Comparison of ENCODE assay signal across 11 cellular contexts in the genomic region with DNA sequence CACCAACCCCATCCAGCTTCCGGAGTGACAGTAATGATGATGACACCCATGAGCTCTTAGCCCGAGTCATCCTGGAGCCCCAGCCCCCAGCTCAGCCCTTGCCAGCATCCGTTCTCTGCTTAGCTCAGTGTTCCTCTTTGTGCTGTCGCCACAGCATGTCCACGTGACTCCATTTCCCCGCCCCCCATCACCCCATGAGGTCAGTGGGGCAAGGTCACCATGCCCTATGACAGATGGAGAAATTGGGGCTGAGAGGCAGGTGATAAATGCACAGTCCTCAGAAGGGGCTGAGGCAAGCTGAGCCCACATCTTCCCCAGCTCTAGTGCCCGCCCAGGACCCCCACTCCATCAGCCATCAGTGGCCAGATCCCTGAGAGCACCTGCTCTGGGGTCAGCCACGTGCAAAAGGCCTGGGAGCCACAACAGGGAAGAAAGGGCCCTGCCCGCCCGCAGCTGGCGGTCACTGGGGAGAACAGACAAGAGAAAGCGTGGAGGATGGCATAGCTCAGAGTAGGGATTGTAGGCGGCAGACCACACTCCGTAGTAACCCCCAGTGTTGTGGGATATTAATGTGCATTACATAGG. TPM values are rescaled to one million over a fixed set of nuclear protein-coding genes. Genes with fewer than 3 reads are reported as not detected.
DNase-seq lines count a peak whose midpoint lies in the region; ATAC-seq and TF ChIP-seq lines count a peak whose summit lies in the region.
"Had no signal": no experiment of that assay in that cellular context is flagged by ENCODE, and none has a peak within 500 bp of the region (broad histone marks: within the 10 kb centered on the region; RNA-seq: fewer than 3 reads in every experiment).

No MANE protein-coding gene starts in this region.

- peaks cover 7% of the 10 kb centered on the region for H3K4me1 Mint-ChIP-seq in osteocyte (ENCODE audit: unreplicated experiment)

- no peak overlapping the region for H3K27ac Mint-ChIP-seq in osteocyte (ENCODE audit: unreplicated experiment)
- H3K27ac Mint-ChIP-seq: CD8-positive, alpha-beta T cell had no signal

- H3K27ac ChIP-seq in left ventricle myocardium inferior (replicated peaks), result no peak overlapping the region

- H3K4me3 Mint-ChIP-seq in osteocyte (ENCODE audit: unreplicated experiment), result no peak overlapping the region
- H3K4me3 Mint-ChIP-seq: CD8-positive, alpha-beta T cell had no signal

- no peak for TF ChIP-seq CTCF in left ventricle myocardium inferior (IDR thresholded peaks at IDR 0.05; ENCODE audit: borderline replicate concordance)
- TF ChIP-seq CTCF in osteocyte (IDR thresholded peaks at IDR 0.05), result no peak

- intact Hi-C loops in Right ventricle myocardium inferior (cut with DNase I) (no loop called here), left ventricle myocardium inferior (cut with micrococcal nuclease) (no loop called here), left cardiac atrium (cut with DNase I) (no loop called here)

- peaks cover 48% of the 10 kb centered on the region for H3K36me3 Mint-ChIP-seq in osteocyte (ENCODE audit: unreplicated experiment)
- H3K36me3 Mint-ChIP-seq: CD8-positive, alpha-beta T cell had no signal

- ATAC-seq in Right ventricle myocardium inferior (peak; percentile 26), left cardiac atrium (peak; percentile 38 to 58), GM21367 (IDR thresholded peaks at IDR 0.05; ENCODE audit: unreplicated experiment) (no peak)
- ATAC-seq: CD8-positive, alpha-beta T cell had no signal

- no peak overlapping the region for H3K4me3 ChIP-seq in left ventricle myocardium inferior

- H3K27me3 ChIP-seq in left ventricle myocardium inferior (ENCODE audit: low read depth), result no peaks in the 10 kb centered on the region

- DNase-seq in Right ventricle myocardium inferior (ENCODE audit: missing footprints) (peak; percentile 84), left ventricle myocardium inferior (no peak), SKM-1 treated with dmso at 0.1 percent for 144 hours (lab: John Stamatoyannopoulos, UW; ENCODE audit: unreplicated experiment) (peak; percentile 97), left cardiac atrium (no peak), osteocyte (ENCODE audit: extremely low spot score, unreplicated experiment) (no peak), NCI-H510A treated with DMSO at 0.1 percent for 48 hours (lab: John Stamatoyannopoulos, UW) (no peak)
- DNase-seq in stimulated activated CD4-positive, alpha-beta T cell treated with anti-CD3 and anti-CD28 coated beads, Interleukin-4, amount 100 ng/mL, for 1 hour, result no peak
- DNase-seq: CD8-positive, alpha-beta T cell; kidney glomerular epithelial cell; NCI-H1105 treated with DMSO at 0.1 percent for 48 hours had no signal

- H3K9me3 ChIP-seq in left ventricle myocardium inferior (replicated peaks), result no peaks in the 10 kb centered on the region

- H3K36me3 ChIP-seq in left ventricle myocardium inferior, result peaks cover 4% of the 10 kb centered on the region

- no peaks in the 10 kb centered on the region for H3K27me3 Mint-ChIP-seq in osteocyte (ENCODE audit: unreplicated experiment)

- no peaks in the 10 kb centered on the region for H3K4me1 ChIP-seq in left ventricle myocardium inferior

- no peaks in the 10 kb centered on the region for H3K9me3 Mint-ChIP-seq in osteocyte (ENCODE audit: unreplicated experiment)
- H3K9me3 Mint-ChIP-seq: CD8-positive, alpha-beta T cell had no signal

RNA-seq across cellular contexts. Expression of a gene that starts 17.1 kb away (rescaled TPM):
- total RNA-seq in Right ventricle myocardium inferior (7.5 TPM), left ventricle myocardium inferior (10.6 TPM), left cardiac atrium (10 to 100 TPM; 18.9 to 26.9 TPM), osteocyte (460 and 524 TPM in 2 replicates)

RNA-seq across cellular contexts. Expression of a gene that starts 26.7 kb away (rescaled TPM):
- total RNA-seq in Right ventricle myocardium inferior (23.8 TPM), left ventricle myocardium inferior (19.1 TPM), left cardiac atrium (10 to 100 TPM; 22.0 to 22.9 TPM), osteocyte (30.3 and 31.2 TPM in 2 replicates)

RNA-seq across cellular contexts. Expression of a gene that starts 46.3 kb away (rescaled TPM):
- total RNA-seq in Right ventricle myocardium inferior, result 16.0 TPM
- 14.7 TPM for total RNA-seq in left ventricle myocardium inferior
- 10 to 100 TPM; 15.8 to 17.8 TPM for total RNA-seq in left cardiac atrium
- 35.1 and 38.2 TPM in 2 replicates for total RNA-seq in osteocyte

Comparison
In these comparisons a context has a peak if more than half of its experiments do, and no peak if none do; other contexts are left out.
1. DNase-seq: peak in Right ventricle myocardium inferior (single experiment) and SKM-1 treated with dmso at 0.1 percent for 144 hours (single experiment); none in left ventricle myocardium inferior (single experiment), left cardiac atrium (single experiment), osteocyte (single experiment), NCI-H510A treated with DMSO at 0.1 percent for 48 hours (single experiment) and stimulated activated CD4-positive, alpha-beta T cell treated with anti-CD3 and anti-CD28 coated beads, Interleukin-4, amount 100 ng/mL, for 1 hour (single experiment).
2. RNA of a gene that starts 17.1 kb away (total RNA-seq): 460 to 524 TPM in osteocyte; 18.9 to 26.9 TPM in left cardiac atrium, 10.6 TPM in left ventricle myocardium inferior (single experiment) and 7.5 TPM in Right ventricle myocardium inferior (single experiment); every median in the first group is over 10 times any median in the second.